Comparison of ENCODE assay signal across 24 cellular contexts in the genomic region with DNA sequence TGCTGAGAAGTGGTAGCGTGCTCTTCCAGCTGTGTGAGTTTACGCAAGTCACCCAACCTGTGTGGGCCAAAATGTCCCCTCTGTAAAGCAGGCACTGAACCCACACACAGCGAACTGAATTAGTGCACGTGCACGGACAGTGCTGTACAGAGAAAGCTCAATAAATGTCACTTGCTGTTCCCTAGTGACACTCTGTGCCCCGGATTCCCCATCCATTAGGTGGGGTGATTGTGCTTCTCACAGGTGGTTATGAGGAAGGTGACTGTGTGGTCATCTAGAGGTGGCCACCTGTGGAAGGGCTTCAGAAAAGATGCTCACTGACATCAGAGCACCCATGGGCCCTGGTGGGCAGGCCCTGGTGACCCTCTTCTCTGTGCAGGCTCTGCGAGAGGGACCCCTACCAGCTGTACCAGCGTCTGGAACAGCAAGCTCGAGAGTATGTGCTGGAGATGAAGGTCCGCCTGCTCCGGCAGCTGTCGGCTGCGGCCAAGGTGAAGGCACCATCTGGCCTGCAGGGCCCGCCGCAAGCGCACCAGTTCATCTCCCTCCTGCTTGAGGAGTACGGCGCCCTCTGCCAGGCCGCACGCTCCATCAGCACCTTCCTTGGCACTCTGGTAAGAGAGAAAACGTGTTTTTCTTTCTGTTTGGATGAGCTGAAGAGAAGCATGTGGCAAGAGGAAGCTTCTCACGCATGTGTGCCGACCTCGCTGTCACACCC.
DNase-seq lines count a peak whose midpoint lies in the region; ATAC-seq and TF ChIP-seq lines count a peak whose summit lies in the region.
"Had no signal": no experiment of that assay in that cellular context is flagged by ENCODE, and none has a peak within 500 bp of the region (broad histone marks: within the 10 kb centered on the region; RNA-seq: fewer than 3 reads in every experiment).

No MANE protein-coding gene starts in this region.

- H3K4me1 Mint-ChIP-seq in CD4-positive, alpha-beta T cell (ENCODE audit: low read depth) = no peaks in the 10 kb centered on the region

- peak; percentile 43 for DNase-seq in activated CD8-positive, alpha-beta memory T cell treated with anti-CD3 and anti-CD28 coated beads, Interleukin-2, amount 50 U/mL, for 48 hours
- DNase-seq in activated CD8-positive, alpha-beta memory T cell treated with anti-CD3 and anti-CD28 coated beads, Interleukin-2, amount 50 U/mL, for 4 hours = no peak
- DNase-seq in KBM-7 (peak; percentile 10), ecto neural progenitor cell (ENCODE audit: low spot score) (peak; percentile 37), sciatic nerve (ENCODE audit: low spot score) (peak; percentile 47), substantia nigra (lab: John Stamatoyannopoulos, UW) (no peak), brain microvascular endothelial cell (no peak)
- DNase-seq in CD4-positive, alpha-beta T cell = no peak
- DNase-seq: activated CD4-positive, alpha-beta T cell treated with anti-CD3 and anti-CD28 coated beads, Interleukin-2, amount 50 U/mL, for 48 hours; activated naive CD4-positive, alpha-beta T cell treated with anti-CD3 and anti-CD28 coated beads, Interleukin-2, amount 50 U/mL, for 16 hours; activated T-cell treated with anti-CD3 and anti-CD28 coated beads, Interleukin-2, amount 50 U/mL, for 48 hours; BE2C; caudate nucleus; COR-L47; EL; HCEC 1CT; heart left ventricle; left cardiac atrium; mesendoderm; NCI-H1436; NCI-H510A treated with DMSO at 0.1 percent for 48 hours; SK-N-SH had no signal

- H3K27ac Mint-ChIP-seq in CD4-positive, alpha-beta T cell = no peak overlapping the region
- H3K27ac Mint-ChIP-seq: naive thymus-derived CD4-positive, alpha-beta T cell had no signal

- no peak for TF ChIP-seq CTCF in brain microvascular endothelial cell (IDR thresholded peaks at IDR 0.05; ENCODE audit: low read depth, low read length, missing control alignments)
- TF ChIP-seq CTCF in CD4-positive, alpha-beta T cell (IDR thresholded peaks at IDR 0.05) = no peak

- H3K9me3 Mint-ChIP-seq in CD4-positive, alpha-beta T cell = no peaks in the 10 kb centered on the region
- H3K9me3 Mint-ChIP-seq: naive thymus-derived CD4-positive, alpha-beta T cell had no signal

- H3K4me3 ChIP-seq in brain microvascular endothelial cell (ENCODE audit: low read depth, low read length) = no peak overlapping the region
- H3K4me3 ChIP-seq: A549, heart left ventricle had no signal

- H3K9me3 ChIP-seq in CD4-positive, alpha-beta T cell (ENCODE audit: control insufficient read depth, low read length) = no peaks in the 10 kb centered on the region
- H3K9me3 ChIP-seq: A549, BE2C, heart left ventricle, SK-N-SH had no signal

- no peak for ATAC-seq in sciatic nerve
- no peak for ATAC-seq in CD4-positive, alpha-beta T cell (ENCODE audit: poor library complexity)
- ATAC-seq: A549; left cardiac atrium; naive thymus-derived CD4-positive, alpha-beta T cell had no signal

- peaks cover 81% of the 10 kb centered on the region for H3K36me3 Mint-ChIP-seq in CD4-positive, alpha-beta T cell (ENCODE audit: low read depth)

- peaks cover 31% of the 10 kb centered on the region for H3K36me3 ChIP-seq in brain microvascular endothelial cell (replicated peaks)

- H3K27ac ChIP-seq in substantia nigra (ENCODE audit: low read depth, low read length, poor library complexity, severe bottlenecking) = no peak overlapping the region
- no peak overlapping the region for H3K27ac ChIP-seq in brain microvascular endothelial cell
- H3K27ac ChIP-seq in CD4-positive, alpha-beta T cell (ENCODE audit: low read depth, low read length) = no peak overlapping the region
- H3K27ac ChIP-seq: A549, heart left ventricle had no signal

- in situ Hi-C loops in KBM-7 (cut with MboI; ENCODE audit: low pct_unique_long_range_greater_than_20kb, low sequenced_read_pairs) (no loop called here), brain microvascular endothelial cell (cut with HindIII; ENCODE audit: low pct_ligation_motif_present, low sequenced_read_pairs) (no loop called here)

- intact Hi-C loops in sciatic nerve (cut with DNase I) = no loop called here
- intact Hi-C loops in CD4-positive, alpha-beta T cell (cut with DNase I, micrococcal nuclease) = no loop called here

- no peak overlapping the region for H3K4me3 Mint-ChIP-seq in CD4-positive, alpha-beta T cell
- H3K4me3 Mint-ChIP-seq: naive thymus-derived CD4-positive, alpha-beta T cell had no signal

- no peaks in the 10 kb centered on the region for H3K27me3 Mint-ChIP-seq in CD4-positive, alpha-beta T cell
- H3K27me3 Mint-ChIP-seq: naive thymus-derived CD4-positive, alpha-beta T cell had no signal

- no peaks in the 10 kb centered on the region for H3K27me3 ChIP-seq in brain microvascular endothelial cell (replicated peaks)
- H3K27me3 ChIP-seq in CD4-positive, alpha-beta T cell (ENCODE audit: control insufficient read depth, insufficient read depth, low read length) = no peaks in the 10 kb centered on the region
- H3K27me3 ChIP-seq: BE2C, heart left ventricle had no signal

- POLR2A ChIA-PET in CD4-positive, alpha-beta T cell (lab: Charles Lee) = no interaction called here

- CTCF ChIA-PET in CD4-positive, alpha-beta T cell (lab: Charles Lee) = interaction anchor here (1.5 kb wide), 1 partner anchor 407 kb away, joined by 3 read pairs; no protein-coding TSS in a partner anchor

Comparison
In these comparisons a context has a peak if more than half of its experiments do, and no peak if none do; other contexts are left out.
1. DNase-seq: peak in activated CD8-positive, alpha-beta memory T cell treated with anti-CD3 and anti-CD28 coated beads, Interleukin-2, amount 50 U/mL, for 48 hours (single experiment), KBM-7 (single experiment), ecto neural progenitor cell (single experiment) and sciatic nerve (single experiment); none in activated CD8-positive, alpha-beta memory T cell treated with anti-CD3 and anti-CD28 coated beads, Interleukin-2, amount 50 U/mL, for 4 hours (single experiment), substantia nigra (0 of 49), brain microvascular endothelial cell (single experiment) and CD4-positive, alpha-beta T cell (0 of 10).